ENCODE assay signal across 22 cellular contexts in the genomic region with DNA sequence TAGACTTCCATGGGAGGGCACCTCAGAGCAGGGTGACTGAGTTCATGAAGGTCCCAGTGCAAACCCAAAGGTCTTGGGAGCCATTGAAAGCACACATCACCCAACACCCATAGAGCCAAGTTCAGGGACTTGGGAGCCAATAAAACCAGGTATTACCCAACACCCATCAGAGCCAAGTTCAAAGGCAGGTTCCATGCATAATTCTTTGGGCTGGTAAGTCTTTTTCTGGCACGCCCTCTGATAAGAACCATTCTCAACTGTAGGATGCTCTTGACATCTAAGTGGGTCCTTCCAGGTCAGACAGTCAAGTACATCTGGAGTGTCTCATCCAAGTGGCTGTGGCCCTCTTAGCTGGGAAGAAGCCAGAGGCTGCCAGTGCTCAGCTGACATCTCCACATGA.
DNase-seq lines count a peak whose midpoint lies in the region; ATAC-seq and TF ChIP-seq lines count a peak whose summit lies in the region.
"Had no signal": no experiment of that assay in that cellular context is flagged by ENCODE, and none has a peak within 500 bp of the region (broad histone marks: within the 10 kb centered on the region; RNA-seq: fewer than 3 reads in every experiment).

No MANE protein-coding gene starts in this region.

- no peak overlapping the region for H4K5ac ChIP-seq in IMR-90 (ENCODE audit: low read depth, low read length)

- H3K27ac ChIP-seq in IMR-90 (ENCODE audit: insufficient read depth, low read length) (no peak overlapping the region), iPS-18a (ENCODE audit: low read length) (no peak overlapping the region), upper lobe of right lung (no peak overlapping the region)
- H3K27ac ChIP-seq: A549, Peyer's patch, SK-N-MC had no signal

- no peak for TF ChIP-seq RAD21 in IMR-90 (IDR thresholded peaks at IDR 0.05; ENCODE audit: low read length)

- intact Hi-C loops in left cardiac atrium (cut with DNase I): no loop called here
- intact Hi-C loops in Right ventricle myocardium superior (cut with DNase I): no loop called here
- intact Hi-C loops in IMR-90 (cut with micrococcal nuclease): no loop called here
- intact Hi-C loops in upper lobe of right lung (cut with DNase I): no loop called here

- no peak overlapping the region for H2BK20ac ChIP-seq in IMR-90 (ENCODE audit: low read depth, low read length)

- H3K9ac ChIP-seq in IMR-90 (ENCODE audit: low read depth, low read length) (no peak overlapping the region), iPS-18a (ENCODE audit: low read length) (no peak overlapping the region)

- H3K27me3 ChIP-seq in IMR-90 (ENCODE audit: control insufficient read depth, insufficient read depth, low read length) (no peaks in the 10 kb centered on the region; the same call in 1 of the 2 replicates), iPS-18a (ENCODE audit: control insufficient read depth, insufficient read depth, low read length) (peaks cover 67% of the 10 kb centered on the region), upper lobe of right lung (peaks cover 55% of the 10 kb centered on the region)
- H3K27me3 ChIP-seq: Peyer's patch had no signal

- H3K56ac ChIP-seq in IMR-90 (ENCODE audit: extremely low read depth, insufficient read depth, low read length): no peak overlapping the region

- no TSS peak for BruUV-seq in IMR-90 (replicated peaks; lab: Mats Ljungman, UMichigan)

- H3K4me3 ChIP-seq in IMR-90 (ENCODE audit: insufficient read depth, low read depth, low read length) (no peak overlapping the region), iPS-18a (ENCODE audit: low read length) (peak overlapping the region; percentile 32), upper lobe of right lung (no peak overlapping the region)
- H3K4me3 ChIP-seq: A549, K562, Peyer's patch, SK-N-MC had no signal

- POLR2A ChIA-PET in IMR-90 (lab: Charles Lee; ENCODE audit: unreplicated experiment): no interaction called here

- no peak overlapping the region for H2AFZ ChIP-seq in IMR-90 (replicated peaks; ENCODE audit: low read length, poor library complexity)

- H3K4me1 ChIP-seq in IMR-90 (ENCODE audit: control insufficient read depth, insufficient read depth, low read length) (no peaks in the 10 kb centered on the region; the same call in 1 of the 2 replicates), iPS-18a (ENCODE audit: control insufficient read depth, low read depth, low read length) (peaks cover 49% of the 10 kb centered on the region), upper lobe of right lung (peaks cover 5% of the 10 kb centered on the region)
- H3K4me1 ChIP-seq: A549, Peyer's patch had no signal

- ATAC-seq in left cardiac atrium (no peak), Right ventricle myocardium superior (ENCODE audit: poor library complexity) (no peak), IMR-90 (ENCODE audit: low read depth) (no peak), upper lobe of right lung (peak; percentile 36), GM18861 (IDR thresholded peaks at IDR 0.05; ENCODE audit: unreplicated experiment) (no peak)
- ATAC-seq: A549, K562 had no signal

- no peak overlapping the region for H3K14ac ChIP-seq in IMR-90 (replicated peaks; ENCODE audit: low read depth, low read length)

- no peaks in the 10 kb centered on the region for H3K79me1 ChIP-seq in IMR-90 (ENCODE audit: low read depth in 1 of 2, low read length in 2 of 2)

- no peak overlapping the region for H3K18ac ChIP-seq in IMR-90 (ENCODE audit: low read depth, low read length)

- CTCF ChIA-PET in IMR-90 (lab: Yijun Ruan, JAX): no interaction called here

- no peak overlapping the region for H3K23ac ChIP-seq in IMR-90 (ENCODE audit: low read depth, low read length)

- in situ Hi-C loops in IMR-90 (cut with MboI; ENCODE audit: low sequenced_read_pairs): no loop called here

- no peak overlapping the region for H2BK5ac ChIP-seq in IMR-90 (ENCODE audit: low read depth, low read length, poor library complexity, severe bottlenecking)

- no peak overlapping the region for H4K91ac ChIP-seq in IMR-90 (ENCODE audit: insufficient read depth, low read depth, low read length)

- no peaks in the 10 kb centered on the region for H4K20me1 ChIP-seq in IMR-90 (ENCODE audit: insufficient read depth, low read length)

- no peaks in the 10 kb centered on the region for H3K9me1 ChIP-seq in IMR-90 (ENCODE audit: insufficient read depth, low read length)

- no peak overlapping the region for H2BK120ac ChIP-seq in IMR-90 (ENCODE audit: low read depth, low read length)

- no peak overlapping the region for H4K8ac ChIP-seq in IMR-90 (ENCODE audit: low read depth in 2 of 2, low read length in 2 of 2)

- H2AK5ac ChIP-seq in IMR-90 (ENCODE audit: low read depth, low read length): no peak overlapping the region

- dilution Hi-C loops in IMR-90 (cut with HindIII; ENCODE audit: low sequenced_read_pairs, unreplicated experiment): no loop called here

- no peak overlapping the region for H2BK15ac ChIP-seq in IMR-90 (ENCODE audit: low read depth, low read length)

- no CpG with 5 or more reads among the region's 1 CpG for WGBS in IMR-90 (ENCODE audit: extremely low coverage in 2 of 2, insufficient read length in 1 of 2), 2 experiments

- no peak overlapping the region for H2AK9ac ChIP-seq in IMR-90 (replicated peaks; ENCODE audit: low read depth, low read length, poor library complexity)

- no peaks in the 10 kb centered on the region for H3K36me3 ChIP-seq in IMR-90 (ENCODE audit: control insufficient read depth, insufficient read depth, low read length)
- H3K36me3 ChIP-seq in iPS-18a (ENCODE audit: control insufficient read depth, low read depth, low read length): no peaks in the 10 kb centered on the region
- no peaks in the 10 kb centered on the region for H3K36me3 ChIP-seq in upper lobe of right lung
- H3K36me3 ChIP-seq: Peyer's patch had no signal

- H3K4me2 ChIP-seq in IMR-90 (ENCODE audit: low read depth, low read length): no peak overlapping the region
- H3K4me2 ChIP-seq: A549 had no signal

- TF ChIP-seq POLR2A in IMR-90 (IDR thresholded peaks at IDR 0.05; ENCODE audit: low read depth, low read length): no peak

- peak; percentile 9 for DNase-seq in left cardiac atrium
- DNase-seq in Right ventricle myocardium superior: no peak
- DNase-seq in IMR-90: no peak
- DNase-seq in upper lobe of right lung: no peak
- DNase-seq in NOMO-1 treated with DMSO at 0.1 percent for 48 hours (lab: John Stamatoyannopoulos, UW; ENCODE audit: unreplicated experiment): no peak
- DNase-seq: C1 segment of cervical spinal cord; CD4-positive, alpha-beta memory T cell; DMS 273 treated with DMSO at 0.1 percent for 48 hours; DND-41; Kasumi-1; MV-4-11; NCI-H2107; NCI-H2227 treated with DMSO at 0.1 percent for 48 hours; NCI-H526 treated with DMSO at 0.1 percent for 48 hours; OCI-M1; SIG-M5 had no signal

- H3K9me3 ChIP-seq in IMR-90 (ENCODE audit: control insufficient read depth, insufficient read depth, low read length) (no peaks in the 10 kb centered on the region), iPS-18a (ENCODE audit: control insufficient read depth, low read depth, low read length) (no peaks in the 10 kb centered on the region), upper lobe of right lung (no peaks in the 10 kb centered on the region)
- H3K9me3 ChIP-seq: A549, Peyer's patch had no signal

- no peak for TF ChIP-seq CTCF in IMR-90 (conservative IDR thresholded peaks at IDR 0.05; ENCODE audit: low read depth, low read length)
- no peak for TF ChIP-seq CTCF in upper lobe of right lung (IDR thresholded peaks at IDR 0.05)

- no peak overlapping the region for H3K4ac ChIP-seq in IMR-90 (ENCODE audit: low read depth, low read length)

TF ChIP-seq in IMR-90, 13 proteins besides CTCF, POLR2A, EP300 and RAD21:
- TF ChIP-seq BHLHE40 (IDR thresholded peaks at IDR 0.05; ENCODE audit: low read depth, low read length) (no peak), FOS (IDR thresholded peaks at IDR 0.05; ENCODE audit: low read depth, low read length) (no peak)
- TF ChIP-seq, protein P1, sequence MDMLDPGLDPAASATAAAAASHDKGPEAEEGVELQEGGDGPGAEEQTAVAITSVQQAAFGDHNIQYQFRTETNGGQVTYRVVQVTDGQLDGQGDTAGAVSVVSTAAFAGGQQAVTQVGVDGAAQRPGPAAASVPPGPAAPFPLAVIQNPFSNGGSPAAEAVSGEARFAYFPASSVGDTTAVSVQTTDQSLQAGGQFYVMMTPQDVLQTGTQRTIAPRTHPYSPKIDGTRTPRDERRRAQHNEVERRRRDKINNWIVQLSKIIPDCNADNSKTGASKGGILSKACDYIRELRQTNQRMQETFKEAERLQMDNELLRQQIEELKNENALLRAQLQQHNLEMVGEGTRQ (IDR thresholded peaks at IDR 0.05; ENCODE audit: low read depth, low read length): peak; percentile 49; the same call in 1 of the 2 replicates
